34 cellular contexts compared by ENCODE assay signal in genomic region chr13:43279696-43280095, GRCh38.
"Had no signal": no experiment of that assay in that cellular context is flagged by ENCODE, and none has a peak within 500 bp of the region (broad histone marks: within the 10 kb centered on the region; RNA-seq: fewer than 3 reads in every experiment).

No MANE protein-coding gene starts in this region.

- H3K27me3 ChIP-seq: adrenal gland, body of pancreas, brain microvascular endothelial cell, breast epithelium, cardiac muscle cell, colonic mucosa had no signal

- H3K36me3 ChIP-seq: adrenal gland, brain microvascular endothelial cell, breast epithelium, cardiac muscle cell, colonic mucosa had no signal

- H3K4me3 ChIP-seq: adrenal gland, body of pancreas, breast epithelium, cardiac muscle cell, colonic mucosa had no signal

- DNase-seq: activated B cell treated with CpG ODN at 0.5 μM for 24 hours; activated CD4-positive, alpha-beta memory T cell treated with anti-CD3 and anti-CD28 coated beads for 36 hours; activated CD4-positive, alpha-beta T cell treated with anti-CD3 and anti-CD28 coated beads for 4 hours; activated CD4-positive, alpha-beta T cell treated with anti-CD3 and anti-CD28 coated beads, Interleukin-2, amount 10 ng/mL, durations not matched to agents 24 days and 14 days; activated CD4-positive, alpha-beta T cell treated with anti-CD3 and anti-CD28 coated beads, Interleukin-2, amount 50 U/mL, for 1 hour; activated CD4-positive, alpha-beta T cell treated with anti-CD3 and anti-CD28 coated beads, Interleukin-2, amount 50 U/mL, for 4 hours; activated CD4-positive, CD25-positive, alpha-beta regulatory T cell treated with anti-CD3 and anti-CD28 coated beads, Interleukin-2, amount 50 U/mL, for 72 hours; activated CD8-positive, alpha-beta memory T cell treated with anti-CD3 and anti-CD28 coated beads, Interleukin-2, amount 50 U/mL, for 4 hours; activated CD8-positive, alpha-beta T cell treated with anti-CD3 and anti-CD28 coated beads for 36 hours; activated effector memory CD4-positive, alpha-beta T cell treated with anti-CD3 and anti-CD28 coated beads, Interleukin-2, amount 50 U/mL, for 16 hours; activated gamma-delta T cell treated with Interleukin-2 at 50 U/mL for 16 hours; activated naive CD4-positive, alpha-beta T cell; activated naive CD4-positive, alpha-beta T cell treated with anti-CD3 and anti-CD28 coated beads for 36 hours; activated naive CD4-positive, alpha-beta T cell treated with anti-CD3 and anti-CD28 coated beads, Interleukin-2, amount 50 U/mL, for 16 hours; activated naive CD8-positive, alpha-beta T cell treated with anti-CD3 and anti-CD28 coated beads for 36 hours; activated T-cell treated with anti-CD3 and anti-CD28 coated beads for 4 hours; activated T-cell treated with anti-CD3 and anti-CD28 coated beads, Interleukin-2, amount 50 U/mL, for 1 hour; activated T-cell treated with anti-CD3 and anti-CD28 coated beads, Interleukin-2, amount 50 U/mL, for 4 hours; activated T-cell treated with anti-CD3 and anti-CD28 coated beads, Interleukin-2, amount 50 U/mL, for 72 hours; adrenal gland; amniotic stem cell; aorta; body of pancreas; brain microvascular endothelial cell; caudate nucleus; cerebellar nuclear complex; colonic mucosa; T-helper 2 cell; T-helper 9 cell had no signal

- H3K4me1 ChIP-seq: adrenal gland, body of pancreas, breast epithelium, colonic mucosa had no signal

- ATAC-seq: activated CD8-positive, alpha-beta T cell treated with anti-CD3 and anti-CD28 coated beads for 36 hours; activated naive CD4-positive, alpha-beta T cell treated with anti-CD3 and anti-CD28 coated beads, Interleukin-2, amount 50 U/mL, for 72 hours; activated T-cell treated with anti-CD3 and anti-CD28 coated beads, Interleukin-2, amount 50 U/mL, for 4 hours; activated T-cell treated with anti-CD3 and anti-CD28 coated beads, Interleukin-2, amount 50 U/mL, for 72 hours; activated T-helper 17 cell treated with anti-CD3 and anti-CD28 coated beads, Interleukin-2, amount 50 U/mL, for 72 hours; body of pancreas had no signal

- H3K27ac ChIP-seq: adrenal gland, body of pancreas, brain microvascular endothelial cell, breast epithelium, cardiac muscle cell, colonic mucosa, VCaP had no signal
